Comparison of ENCODE assay signal across 1 cellular context in genomic region chr19:50269653-50270052, GRCh38.
TF ChIP-seq lines count a peak whose summit lies in the region.

No MANE protein-coding gene starts in this region.

TF ChIP-seq in K562, 482 proteins besides CTCF, POLR2A, EP300 and RAD21 (continued from another document and continues in another):
- no peak for TF ChIP-seq ZNF318 (IDR thresholded peaks at IDR 0.05; ENCODE audit: borderline replicate concordance in 1 of 2, low read depth in 1 of 2)
- TF ChIP-seq ZNF24 (IDR thresholded peaks at IDR 0.05): 0 out of 2 replicates have a peak, but pooled peaks have one; percentile 32
- TF ChIP-seq ZNF780A (CRISPR knock-in tag; IDR thresholded peaks at IDR 0.05): no peak
- no peak for TF ChIP-seq FOXA3 (CRISPR knock-in tag; conservative IDR thresholded peaks at IDR 0.05 in 1 of 2, IDR thresholded peaks at IDR 0.05 in 1 of 2)
- TF ChIP-seq ELF1 (tag; IDR thresholded peaks at IDR 0.05): no peak
- no peak for TF ChIP-seq TAF9B (IDR thresholded peaks at IDR 0.05; ENCODE audit: partially characterized antibody)
- no peak for TF ChIP-seq MCM5 (IDR thresholded peaks at IDR 0.05; ENCODE audit: low read depth)
- no peak for TF ChIP-seq ZNF282 (CRISPR knock-in tag; IDR thresholded peaks at IDR 0.05)
- no peak for TF ChIP-seq NR2C1 (IDR thresholded peaks at IDR 0.05)
- peak; percentile 47; the same call in 1 of the 2 replicates for TF ChIP-seq NR2C1 (tag; IDR thresholded peaks at IDR 0.05)
- TF ChIP-seq ZNF431 (CRISPR knock-in tag; IDR thresholded peaks at IDR 0.05): no peak
- TF ChIP-seq ZBTB40 (IDR thresholded peaks at IDR 0.05): no peak
- TF ChIP-seq ZBTB40 (CRISPR knock-in tag; IDR thresholded peaks at IDR 0.05): no peak
- TF ChIP-seq ZBTB2 (IDR thresholded peaks at IDR 0.05): peak; percentile 68; the same call in 1 of the 2 replicates
- TF ChIP-seq ILF3 (IDR thresholded peaks at IDR 0.05; ENCODE audit: borderline replicate concordance): no peak
- peak; percentile 73; the same call in 1 of the 2 replicates for TF ChIP-seq TARDBP (IDR thresholded peaks at IDR 0.05)
- no peak for TF ChIP-seq ZNF23 (CRISPR knock-in tag; IDR thresholded peaks at IDR 0.05)
- peak; percentile 86 for TF ChIP-seq MBD2 (IDR thresholded peaks at IDR 0.05; ENCODE audit: borderline replicate concordance, low read depth)
- TF ChIP-seq MED1 (CRISPR knock-in tag; IDR thresholded peaks at IDR 0.05; ENCODE audit: borderline replicate concordance): no peak
- TF ChIP-seq ZNF165 (CRISPR knock-in tag; IDR thresholded peaks at IDR 0.05; ENCODE audit: borderline replicate concordance): no peak
- no peak for TF ChIP-seq MIER1 (IDR thresholded peaks at IDR 0.05; ENCODE audit: low read depth)
- peak; percentile 6 for TF ChIP-seq GTF3C2 (IDR thresholded peaks at IDR 0.05; ENCODE audit: borderline replicate concordance, extremely low read depth, insufficient read length)
- TF ChIP-seq NEUROD1 (IDR thresholded peaks at IDR 0.05; ENCODE audit: borderline replicate concordance, low read depth, low read length, partially characterized antibody): peak; percentile 77
- no peak for TF ChIP-seq MCM7 (IDR thresholded peaks at IDR 0.05)
- TF ChIP-seq POU5F1 (IDR thresholded peaks at IDR 0.05; ENCODE audit: borderline replicate concordance, low read depth, low read length, partially characterized antibody): no peak
- no peak for TF ChIP-seq ZZZ3 (IDR thresholded peaks at IDR 0.05)
- no peak for TF ChIP-seq ZNF354B (CRISPR knock-in tag; IDR thresholded peaks at IDR 0.05)
- peak; percentile 84 for TF ChIP-seq HDAC3 (IDR thresholded peaks at IDR 0.05; ENCODE audit: borderline replicate concordance, partially characterized antibody)
- TF ChIP-seq NCOR1 (IDR thresholded peaks at IDR 0.05): peak; percentile 98
- no peak for TF ChIP-seq BMI1 (IDR thresholded peaks at IDR 0.05; ENCODE audit: low read length)
- no peak for TF ChIP-seq CBX8 (IDR thresholded peaks at IDR 0.05; ENCODE audit: borderline replicate concordance, extremely low read depth, low read depth, low read length, poor library complexity, severe bottlenecking)
- TF ChIP-seq ZMIZ1 (IDR thresholded peaks at IDR 0.05; ENCODE audit: low read depth in 2 of 2, low read length in 2 of 2): peak in 1 of 2 experiments; percentile 95; a peak in 2 of 4 replicates
- TF ChIP-seq ZNF408 (CRISPR knock-in tag; IDR thresholded peaks at IDR 0.05; ENCODE audit: low read depth): no peak
- TF ChIP-seq TRIM24 (IDR thresholded peaks at IDR 0.05): peak; percentile 92 to 96
- TF ChIP-seq RUNX1 (IDR thresholded peaks at IDR 0.05; ENCODE audit: low read depth): peak; percentile 93; the same call in 1 of the 2 replicates
